11 cellular contexts compared by ENCODE assay signal in the genomic region with DNA sequence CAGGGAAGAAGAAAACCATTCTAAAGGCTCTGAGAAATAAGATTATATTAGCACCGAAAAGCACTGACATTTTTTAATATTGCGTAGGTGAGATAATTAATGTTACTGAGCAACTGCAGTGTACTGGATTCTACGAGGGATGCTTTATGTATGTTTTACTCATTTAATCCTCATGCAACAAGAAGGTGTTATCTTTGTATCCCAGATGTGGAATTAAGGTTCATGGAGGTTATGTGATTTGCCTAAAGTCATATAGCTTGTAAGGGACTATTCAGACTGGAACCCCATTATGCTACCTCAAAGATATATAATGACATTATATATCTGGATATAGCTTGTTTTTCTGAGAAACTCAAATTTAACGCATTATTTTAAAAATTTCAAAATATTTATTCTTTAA.
"Had no signal": no experiment of that assay in that cellular context is flagged by ENCODE, and none has a peak within 500 bp of the region (broad histone marks: within the 10 kb centered on the region; RNA-seq: fewer than 3 reads in every experiment).

No MANE protein-coding gene starts in this region.

- DNase-seq: GM23248, GOT3, H7, HFFc6, IMR-90, KBM-7 had no signal

- H3K9me3 ChIP-seq: HAP-1 had no signal

- H3K4me2 ChIP-seq: KMS-11 had no signal

- ATAC-seq: HCT116, HepG2 had no signal

- H2AFZ ChIP-seq: GM23248 had no signal

- H3K36me3 ChIP-seq: HAP-1 had no signal

- H3K27ac ChIP-seq: GM23248, HL-60, KMS-11 had no signal

- H3K9ac ChIP-seq: GM23248, KMS-11 had no signal

- H3K4me3 ChIP-seq: GM23248, HAP-1 had no signal
